Comparison of ENCODE assay signal across 28 cellular contexts in the genomic region with DNA sequence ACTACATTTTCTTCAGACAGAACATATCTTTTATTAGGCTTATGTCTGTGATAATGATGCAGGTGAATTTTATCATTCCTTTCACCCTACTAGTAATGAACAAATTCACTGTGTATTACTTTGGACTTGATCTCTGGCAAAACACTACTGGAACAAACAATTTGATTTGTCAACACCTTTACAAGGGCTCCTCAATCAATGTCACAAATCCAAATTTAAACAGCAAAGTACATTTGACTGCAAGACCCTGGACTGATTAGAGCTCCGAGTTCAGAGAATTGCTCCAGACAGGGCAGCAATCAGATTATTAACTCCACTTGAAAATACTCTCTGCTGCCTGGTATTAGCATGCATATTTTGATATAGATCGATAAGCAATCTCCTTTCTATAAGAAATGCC.
"Had no signal": no experiment of that assay in that cellular context is flagged by ENCODE, and none has a peak within 500 bp of the region (broad histone marks: within the 10 kb centered on the region; RNA-seq: fewer than 3 reads in every experiment).

No MANE protein-coding gene starts in this region.

- H3K9me3 ChIP-seq: ovary, suprapubic skin, testis, uterus had no signal

- ATAC-seq: natural killer cell; psoas muscle; right cardiac atrium; sciatic nerve; stimulated activated memory B cell treated with anti-CD40 and anti-IgM and Interleukin-4, amounts not matched to agents 10 μg/mL and 1 μg/mL and 100 μg/mL, for 72 hours; stimulated activated naive CD8-positive, alpha-beta T cell treated with anti-CD3 and anti-CD28 coated beads, Interleukin-15, amount 100 ng/mL, for 72 hours; stimulated activated naive CD8-positive, alpha-beta T cell treated with anti-CD3 and anti-CD28 coated beads, Interleukin-15, Interleukin-2, amounts not matched to agents 100 U/mL and 50 U/mL, for 24 hours; upper lobe of right lung had no signal

- H3K27me3 ChIP-seq: neural progenitor cell, ovary, spleen, suprapubic skin, testis, tibial artery, transverse colon, upper lobe of right lung, uterus had no signal

- DNase-seq: natural killer cell; occipital lobe; ovary; posterior cingulate gyrus; psoas muscle; right cardiac atrium; spleen; stimulated activated CD4-positive, alpha-beta T cell treated with anti-CD3 and anti-CD28 coated beads, Interleukin-12 subunit alpha, Interleukin-12 subunit beta, amount 100 ng/mL, for 4 hours; stimulated activated CD4-positive, alpha-beta T cell treated with anti-CD3 and anti-CD28 coated beads, Interleukin-1b, Interleukin-23, amount 100 ng/mL, for 48 hours; stimulated activated CD4-positive, alpha-beta T cell treated with anti-CD3 and anti-CD28 coated beads, Interleukin-4, amount 100 ng/mL, for 1 hour; stimulated activated CD4-positive, alpha-beta T cell treated with anti-CD3 and anti-CD28 coated beads, Interleukin-4, amount 100 ng/mL, for 4 hours; stimulated activated CD8-positive, alpha-beta memory T cell treated with anti-CD3 and anti-CD28 coated beads, Interleukin-4, amount 100 ng/mL, for 48 hours; stimulated activated naive CD4-positive, alpha-beta T cell; stimulated activated naive CD8-positive, alpha-beta T cell treated with anti-CD3 and anti-CD28 coated beads, Interleukin-15, amount 100 ng/mL, for 72 hours; stimulated activated naive CD8-positive, alpha-beta T cell treated with anti-CD3 and anti-CD28 coated beads, Interleukin-15, Interleukin-2, amounts not matched to agents 100 U/mL and 50 U/mL, for 24 hours; substantia nigra; testis; tibial artery; transverse colon; upper lobe of right lung; uterus had no signal

- H3K4me1 ChIP-seq: neural progenitor cell, parathyroid adenoma, psoas muscle, spleen, suprapubic skin, testis, tibial artery, transverse colon, upper lobe of right lung, uterus had no signal

- H3K27ac ChIP-seq: neural progenitor cell, ovary, parathyroid adenoma, psoas muscle, skin epidermis, spleen, suprapubic skin, testis, tibial artery, transverse colon, upper lobe of right lung, uterus had no signal

- H3K36me3 ChIP-seq: neural progenitor cell, ovary, spleen, suprapubic skin, tibial artery, transverse colon, upper lobe of right lung, uterus had no signal

- H3K4me3 ChIP-seq: neural progenitor cell, ovary, psoas muscle, skin epidermis, smooth muscle cell, spleen, suprapubic skin, testis, tibial artery, transverse colon, upper lobe of right lung, uterus had no signal
